19 cellular contexts compared by ENCODE assay signal in the genomic region with DNA sequence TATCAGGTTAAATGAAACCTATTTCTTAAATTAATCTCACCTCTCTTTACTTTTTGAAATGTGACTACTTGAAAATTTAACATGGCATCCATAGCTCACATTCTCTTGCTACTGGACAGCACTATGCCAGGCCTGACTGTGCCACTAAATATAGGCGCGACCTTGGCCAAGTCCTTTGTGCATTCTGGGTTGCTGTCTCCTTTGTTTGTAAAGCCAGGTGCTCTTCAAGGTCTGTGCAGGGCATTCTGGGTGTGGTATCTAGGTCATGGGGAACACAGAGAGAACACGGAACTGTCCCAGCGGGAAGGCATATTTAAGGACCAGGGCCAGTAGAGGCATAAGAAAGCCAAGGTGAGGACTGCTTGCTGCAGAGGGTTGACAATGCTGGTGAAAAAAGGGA.
A peak's percentile ranks its signal among the peaks of the same experiment; 100 is the strongest.
DNase-seq lines count a peak whose midpoint lies in the region; ATAC-seq, FAIRE-seq and TF ChIP-seq lines count a peak whose summit lies in the region.
"Had no signal": no experiment of that assay in that cellular context is flagged by ENCODE, and none has a peak within 500 bp of the region (broad histone marks: within the 10 kb centered on the region; RNA-seq: fewer than 3 reads in every experiment).

No MANE protein-coding gene starts in this region.

- H3K27ac ChIP-seq in right atrium auricular region, result no peak overlapping the region
- H3K27ac ChIP-seq: HL-60, PC-9, RWPE1, SK-N-MC had no signal

- ATAC-seq in Right ventricle myocardium superior (ENCODE audit: poor library complexity) (peak; percentile 39), GM19467 (IDR thresholded peaks at IDR 0.05; ENCODE audit: unreplicated experiment) (no peak), GM19452 (IDR thresholded peaks at IDR 0.05; ENCODE audit: unreplicated experiment) (no peak)

- no peaks in the 10 kb centered on the region for H3K4me1 ChIP-seq in right atrium auricular region
- H3K4me1 ChIP-seq in mucosa of stomach (ENCODE audit: control insufficient read depth, insufficient read depth, low read length), result peaks cover 32% of the 10 kb centered on the region

- no peak for TF ChIP-seq POLR2A in H54 (IDR thresholded peaks at IDR 0.05; ENCODE audit: low read depth, low read length)

- no peaks in the 10 kb centered on the region for H3K36me3 ChIP-seq in right atrium auricular region
- no peaks in the 10 kb centered on the region for H3K36me3 ChIP-seq in mucosa of stomach (ENCODE audit: control insufficient read depth, insufficient read depth, low read length)

- H3K9ac ChIP-seq in mucosa of stomach (ENCODE audit: low read length), result peak overlapping the region; percentile 16

- intact Hi-C loops in Right ventricle myocardium superior (cut with DNase I), result no loop called here

- H3K4me3 ChIP-seq in right atrium auricular region, result no peak overlapping the region
- no peak overlapping the region for H3K4me3 ChIP-seq in mucosa of stomach (ENCODE audit: low read length)
- H3K4me3 ChIP-seq: PC-9, SK-N-MC had no signal

- TF ChIP-seq CTCF in right atrium auricular region (IDR thresholded peaks at IDR 0.05), result no peak

- no peaks in the 10 kb centered on the region for H3K9me3 ChIP-seq in right atrium auricular region
- H3K9me3 ChIP-seq in mucosa of stomach (ENCODE audit: control insufficient read depth, low read length), result no peaks in the 10 kb centered on the region

- H3K27me3 ChIP-seq in right atrium auricular region, result no peaks in the 10 kb centered on the region
- peaks cover 3% of the 10 kb centered on the region for H3K27me3 ChIP-seq in mucosa of stomach (ENCODE audit: control insufficient read depth, insufficient read depth, low read length)

- no peak for FAIRE-seq in H54 (lab: Jason Lieb, UNC)
- FAIRE-seq: D721Med had no signal

- DNase-seq in Right ventricle myocardium superior (no peak), right atrium auricular region (ENCODE audit: low spot score) (no peak), NCI-H2029 (lab: John Stamatoyannopoulos, UW) (peak; percentile 59), NCI-H774 (lab: John Stamatoyannopoulos, UW) (peak; percentile 64), H54 (ENCODE audit: insufficient read length, low spot score) (no peak)
- DNase-seq: ACHN; C1 segment of cervical spinal cord; CD8-positive, alpha-beta memory T cell; DND-41; HCEC 1CT; NCI-H1694 treated with DMSO at 0.1 percent for 48 hours; PC-9 had no signal

Comparison
In these comparisons a context has a peak if more than half of its experiments do, and no peak if none do; other contexts are left out.
1. DNase-seq: peak in NCI-H2029 (single experiment) and NCI-H774 (single experiment); none in Right ventricle myocardium superior (single experiment), right atrium auricular region (single experiment) and H54 (single experiment).